Comparison of ENCODE assay signal across 1 cellular context in genomic region chr16:27302126-27302525, GRCh38.
A peak's percentile ranks its signal among the peaks of the same experiment; 100 is the strongest.
TF ChIP-seq lines count a peak whose summit lies in the region.

No MANE protein-coding gene starts in this region.

TF ChIP-seq in K562, 482 proteins besides CTCF, POLR2A, EP300 and RAD21:
- TF ChIP-seq USF1 (CRISPR knock-in tag; IDR thresholded peaks at IDR 0.05) (peak; percentile 55), NFYB (IDR thresholded peaks at IDR 0.05; ENCODE audit: extremely low read depth, insufficient read length) (peak; percentile 12), DPF2 (IDR thresholded peaks at IDR 0.05) (no peak)
